ENCODE assay signal across 12 cellular contexts in genomic region chr17:41521574-41522261, GRCh38. TPM values are rescaled to one million over a fixed set of nuclear protein-coding genes. Genes with fewer than 3 reads are reported as not detected.
DNase-seq lines count a peak whose midpoint lies in the region; ATAC-seq and TF ChIP-seq lines count a peak whose summit lies in the region.
"Had no signal": no experiment of that assay in that cellular context is flagged by ENCODE, and none has a peak within 500 bp of the region (broad histone marks: within the 10 kb centered on the region; RNA-seq: fewer than 3 reads in every experiment).

No MANE protein-coding gene starts in this region.

- TF ChIP-seq CTCF in AG04449 (IDR thresholded peaks at IDR 0.05; ENCODE audit: insufficient read depth, low read length, missing control alignments) (no peak), MCF 10A (IDR thresholded peaks at IDR 0.05; ENCODE audit: unreplicated experiment) (no peak), right lobe of liver (IDR thresholded peaks at IDR 0.05) (no peak)

- POLR2A ChIA-PET in AG04449 (lab: Yijun Ruan, JAX): interaction anchor here (1.3 to 1.9 kb wide), 2 partner anchors 9 to 26 kb away, joined by 3 to 5 read pairs; no protein-coding TSS in a partner anchor
- POLR2A ChIA-PET in MCF 10A (lab: Yijun Ruan, JAX): interaction anchor here (0.6 to 7.2 kb wide), 13 partner anchors 8 to 974 kb away, joined by 3 to 83 read pairs (median 6); partner anchors contain the start of gene KRT17

- DNase-seq in AG04449 (ENCODE audit: low read depth, low spot score): peak; percentile 37
- DNase-seq in HT1080 (ENCODE audit: low read depth): peak; percentile 96
- peak; percentile 87 for DNase-seq in MCF 10A (ENCODE audit: unreplicated experiment)
- no peak for DNase-seq in right lobe of liver
- DNase-seq in NAMALWA (ENCODE audit: low spot score): no peak
- no peak for DNase-seq in NCI-H1930 (lab: John Stamatoyannopoulos, UW)
- DNase-seq: activated CD4-positive, alpha-beta T cell treated with anti-CD3 and anti-CD28 coated beads, Interleukin-2, amount 10 ng/mL, durations not matched to agents 24 days and 14 days; GDM1; GOT3; NCI-H1436 treated with DMSO at 0.1 percent for 48 hours had no signal

- 0% methylated on average over 1 of the region's 6 CpGs for WGBS in right lobe of liver (ENCODE audit: insufficient coverage, low coverage, low lambda C conversion rate, missing lambda C conversion rate)

- no TSS peak for BruUV-seq in MCF 10A (replicated peaks; lab: Mats Ljungman, UMichigan)

- no peaks in the 10 kb centered on the region for H3K4me1 ChIP-seq in right lobe of liver

- intact Hi-C loops in MCF 10A (cut with micrococcal nuclease) (no loop called here), right lobe of liver (cut with DNase I) (no loop called here)

- TF ChIP-seq POLR2A in right lobe of liver (IDR thresholded peaks at IDR 0.05): no peak

- no peaks in the 10 kb centered on the region for H3K9me3 Mint-ChIP-seq in MCF 10A (ENCODE audit: unreplicated experiment)
- H3K9me3 Mint-ChIP-seq: activated CD4-positive, alpha-beta T cell treated with anti-CD3 and anti-CD28 coated beads, Interleukin-2, amount 10 ng/mL, durations not matched to agents 24 days and 14 days had no signal

- peaks cover 20% of the 10 kb centered on the region for H3K36me3 Mint-ChIP-seq in MCF 10A (ENCODE audit: insufficient read depth, unreplicated experiment)

- no peaks in the 10 kb centered on the region for H3K27me3 Mint-ChIP-seq in MCF 10A (ENCODE audit: insufficient read depth, unreplicated experiment)

- no peaks in the 10 kb centered on the region for H3K9me3 ChIP-seq in right lobe of liver

- CTCF ChIA-PET in AG04449 (lab: Yijun Ruan, JAX) (interaction anchor here (0.9 to 3.3 kb wide), 8 partner anchors 9 to 145 kb away, joined by 3 to 29 read pairs (median 6); no protein-coding TSS in a partner anchor), MCF 10A (lab: Yijun Ruan, JAX) (interaction anchor here (0.6 to 7.6 kb wide), 5 partner anchors 10 to 199 kb away, joined by 3 to 80 read pairs (median 3); no protein-coding TSS in a partner anchor)

- peak overlapping the region; percentile 88 for H3K27ac Mint-ChIP-seq in MCF 10A (ENCODE audit: low read depth, unreplicated experiment)
- H3K27ac Mint-ChIP-seq: activated CD4-positive, alpha-beta T cell treated with anti-CD3 and anti-CD28 coated beads, Interleukin-2, amount 10 ng/mL, durations not matched to agents 24 days and 14 days had no signal

- H3K27me3 ChIP-seq in right lobe of liver: no peaks in the 10 kb centered on the region

- ATAC-seq in right lobe of liver (peak in 3 of 4 donors; percentile 12 to 27 (median 26)), GM18867 (IDR thresholded peaks at IDR 0.05; ENCODE audit: unreplicated experiment) (no peak), HG03521 (IDR thresholded peaks at IDR 0.05; ENCODE audit: unreplicated experiment) (no peak)

- peaks cover 55% of the 10 kb centered on the region for H3K4me1 Mint-ChIP-seq in MCF 10A (ENCODE audit: insufficient read depth, unreplicated experiment)
- H3K4me1 Mint-ChIP-seq: activated CD4-positive, alpha-beta T cell treated with anti-CD3 and anti-CD28 coated beads, Interleukin-2, amount 10 ng/mL, durations not matched to agents 24 days and 14 days had no signal

- no peak overlapping the region for H3K27ac ChIP-seq in right lobe of liver

- H3K4me3 ChIP-seq in AG04449 (ENCODE audit: low read depth, low read length): no peak overlapping the region
- H3K4me3 ChIP-seq in right lobe of liver: no peak overlapping the region

- peak overlapping the region; percentile 49 for H3K4me3 Mint-ChIP-seq in MCF 10A (ENCODE audit: unreplicated experiment)
- H3K4me3 Mint-ChIP-seq: activated CD4-positive, alpha-beta T cell treated with anti-CD3 and anti-CD28 coated beads, Interleukin-2, amount 10 ng/mL, durations not matched to agents 24 days and 14 days had no signal

- no peaks in the 10 kb centered on the region for H3K36me3 ChIP-seq in right lobe of liver

RNA-seq across cellular contexts. Expression of gene KRT15, which starts 3.0 kb away (rescaled TPM):
- 6.8 and 10.9 TPM in 2 replicates for total RNA-seq in HT1080 (2014; rRNA removed; shearing (Covaris generic))
- 35.6 and 38.9 TPM in 2 replicates for polyA plus RNA-seq in HT1080 (2015; cell fraction: cytosol; rRNA removed)
- 65.4 and 66.6 TPM in 2 replicates for polyA plus RNA-seq in HT1080 (2015; cell fraction: nucleus; rRNA removed)
- total RNA-seq in MCF 10A (2022) (28.8 and 83.4 TPM in 2 replicates), right lobe of liver (not detected)
- total RNA-seq: activated CD4-positive, alpha-beta T cell treated with anti-CD3 and anti-CD28 coated beads, Interleukin-2, amount 10 ng/mL, durations not matched to agents 24 days and 14 days had no signal

RNA-seq across cellular contexts. Expression of gene KRT19, which starts 6.4 kb away (rescaled TPM):
- total RNA-seq in HT1080 (2014; rRNA removed; shearing (Covaris generic)): 0.13 and 0.72 TPM in 2 replicates
- polyA plus RNA-seq in HT1080 (2015; cell fraction: cytosol; rRNA removed): 0.12 and 0.15 TPM in 2 replicates
- not detected in 2 replicates for polyA plus RNA-seq in HT1080 (2015; cell fraction: nucleus; rRNA removed)
- total RNA-seq in MCF 10A (2022) (0.68 TPM in 1 of 2 replicates, not detected in the other), right lobe of liver (1 to 10 TPM in 5 of 6 experiments, under 1 TPM in 1; 0.87 to 4.3 (median 2.5) TPM)
- total RNA-seq: activated CD4-positive, alpha-beta T cell treated with anti-CD3 and anti-CD28 coated beads, Interleukin-2, amount 10 ng/mL, durations not matched to agents 24 days and 14 days had no signal

RNA-seq across cellular contexts. Expression of gene KRT13, which starts 16.3 kb away (rescaled TPM):
- not detected in 2 replicates for total RNA-seq in HT1080 (2014; rRNA removed; shearing (Covaris generic))
- polyA plus RNA-seq in HT1080 (2015; cell fraction: cytosol; rRNA removed): not detected in 2 replicates
- not detected in 2 replicates for polyA plus RNA-seq in HT1080 (2015; cell fraction: nucleus; rRNA removed)
- total RNA-seq in MCF 10A (2022) (not detected in 2 replicates), right lobe of liver (1 to 10 TPM in 1 of 6 experiments, not detected in 5; 1.6 TPM)
- total RNA-seq: activated CD4-positive, alpha-beta T cell treated with anti-CD3 and anti-CD28 coated beads, Interleukin-2, amount 10 ng/mL, durations not matched to agents 24 days and 14 days had no signal

RNA-seq across cellular contexts. Expression of gene KRT36, which starts 32.0 kb away (rescaled TPM):
- total RNA-seq in HT1080 (2014; rRNA removed; shearing (Covaris generic)): not detected in 2 replicates
- not detected in 2 replicates for polyA plus RNA-seq in HT1080 (2015; cell fraction: cytosol; rRNA removed)
- polyA plus RNA-seq in HT1080 (2015; cell fraction: nucleus; rRNA removed): not detected in 2 replicates
- total RNA-seq in MCF 10A (2022) (not detected in 2 replicates), right lobe of liver (not detected)
- total RNA-seq: activated CD4-positive, alpha-beta T cell treated with anti-CD3 and anti-CD28 coated beads, Interleukin-2, amount 10 ng/mL, durations not matched to agents 24 days and 14 days had no signal

RNA-seq across cellular contexts. Expression of gene KRT35, which starts 40.8 kb away (rescaled TPM):
- total RNA-seq in HT1080 (2014; rRNA removed; shearing (Covaris generic)): not detected in 2 replicates
- not detected in 2 replicates for polyA plus RNA-seq in HT1080 (2015; cell fraction: cytosol; rRNA removed)
- polyA plus RNA-seq in HT1080 (2015; cell fraction: nucleus; rRNA removed): not detected in 2 replicates
- total RNA-seq in MCF 10A (2022) (not detected in 2 replicates), right lobe of liver (not detected)
- total RNA-seq: activated CD4-positive, alpha-beta T cell treated with anti-CD3 and anti-CD28 coated beads, Interleukin-2, amount 10 ng/mL, durations not matched to agents 24 days and 14 days had no signal

Comparison
In these comparisons a context has a peak if more than half of its experiments do, and no peak if none do; other contexts are left out.
1. DNase-seq: peak in AG04449 (single experiment), HT1080 (single experiment) and MCF 10A (single experiment); none in right lobe of liver (0 of 3), NAMALWA (single experiment) and NCI-H1930 (0 of 2).
2. ATAC-seq: peak in right lobe of liver (3 of 4); none in GM18867 (single experiment) and HG03521 (single experiment).